ENCODE assay signal across 14 cellular contexts in genomic region chr16:10751291-10751697, GRCh38. TPM values are rescaled to one million over a fixed set of nuclear protein-coding genes. Genes with fewer than 3 reads are reported as not detected.
DNase-seq lines count a peak whose midpoint lies in the region; ATAC-seq lines count a peak whose summit lies in the region.
"Had no signal": no experiment of that assay in that cellular context is flagged by ENCODE, and none has a peak within 500 bp of the region (broad histone marks: within the 10 kb centered on the region; RNA-seq: fewer than 3 reads in every experiment).

No MANE protein-coding gene starts in this region.

- H3K4me1 ChIP-seq in effector memory CD4-positive, alpha-beta T cell (ENCODE audit: control insufficient read depth, insufficient read depth, low read length, poor library complexity, severe bottlenecking): no peaks in the 10 kb centered on the region

- H3K9me3 ChIP-seq in effector memory CD4-positive, alpha-beta T cell (ENCODE audit: control insufficient read depth, low read length): no peaks in the 10 kb centered on the region

- no peaks in the 10 kb centered on the region for H3K27me3 Mint-ChIP-seq in activated naive CD8-positive, alpha-beta T cell treated with anti-CD3 and anti-CD28 coated beads, Interleukin-2, amount 50 U/mL, for 24 hours
- H3K27me3 Mint-ChIP-seq in activated naive CD8-positive, alpha-beta T cell treated with anti-CD3 and anti-CD28 coated beads for 36 hours: no peaks in the 10 kb centered on the region
- H3K27me3 Mint-ChIP-seq in IgD-negative memory B cell: no peaks in the 10 kb centered on the region
- H3K27me3 Mint-ChIP-seq in stimulated activated naive CD8-positive, alpha-beta T cell treated with anti-CD3 and anti-CD28 coated beads, Interleukin-15, amount 100 ng/mL, for 72 hours: no peaks in the 10 kb centered on the region
- H3K27me3 Mint-ChIP-seq: progenitor cell of endocrine pancreas had no signal

- no peak overlapping the region for H3K4me3 ChIP-seq in effector memory CD4-positive, alpha-beta T cell (ENCODE audit: insufficient read depth, low read depth, low read length, poor library complexity, severe bottlenecking)

- H3K4me1 Mint-ChIP-seq in activated naive CD8-positive, alpha-beta T cell treated with anti-CD3 and anti-CD28 coated beads, Interleukin-2, amount 50 U/mL, for 24 hours: peaks cover 42% of the 10 kb centered on the region
- peaks cover 2% of the 10 kb centered on the region for H3K4me1 Mint-ChIP-seq in activated naive CD8-positive, alpha-beta T cell treated with anti-CD3 and anti-CD28 coated beads for 36 hours
- peaks cover 15 to 30% (median 29%) of the 10 kb centered on the region in 3 donors for H3K4me1 Mint-ChIP-seq in IgD-negative memory B cell
- peaks cover 36% of the 10 kb centered on the region for H3K4me1 Mint-ChIP-seq in stimulated activated naive CD8-positive, alpha-beta T cell treated with anti-CD3 and anti-CD28 coated beads, Interleukin-15, amount 100 ng/mL, for 72 hours

- peak overlapping the region; percentile 3 for H3K27ac Mint-ChIP-seq in activated naive CD8-positive, alpha-beta T cell treated with anti-CD3 and anti-CD28 coated beads, Interleukin-2, amount 50 U/mL, for 24 hours
- H3K27ac Mint-ChIP-seq in activated naive CD8-positive, alpha-beta T cell treated with anti-CD3 and anti-CD28 coated beads for 36 hours: no peak overlapping the region
- H3K27ac Mint-ChIP-seq in IgD-negative memory B cell: peak overlapping the region; percentile 61 to 92 (median 89)
- no peak overlapping the region for H3K27ac Mint-ChIP-seq in stimulated activated naive CD8-positive, alpha-beta T cell treated with anti-CD3 and anti-CD28 coated beads, Interleukin-15, amount 100 ng/mL, for 72 hours
- H3K27ac Mint-ChIP-seq: progenitor cell of endocrine pancreas had no signal

- peak; percentile 16 for ATAC-seq in activated naive CD8-positive, alpha-beta T cell treated with anti-CD3 and anti-CD28 coated beads, Interleukin-2, amount 50 U/mL, for 24 hours
- peak; percentile 33 for ATAC-seq in left ventricle myocardium superior
- ATAC-seq in stimulated activated naive CD8-positive, alpha-beta T cell treated with anti-CD3 and anti-CD28 coated beads, Interleukin-15, amount 100 ng/mL, for 72 hours: peak; percentile 47
- ATAC-seq in HG03432 (IDR thresholded peaks at IDR 0.05; ENCODE audit: unreplicated experiment): no peak

- intact Hi-C loops in left ventricle myocardium superior (cut with micrococcal nuclease): no loop called here

- no peak overlapping the region for H3K4me3 Mint-ChIP-seq in activated naive CD8-positive, alpha-beta T cell treated with anti-CD3 and anti-CD28 coated beads, Interleukin-2, amount 50 U/mL, for 24 hours
- no peak overlapping the region for H3K4me3 Mint-ChIP-seq in activated naive CD8-positive, alpha-beta T cell treated with anti-CD3 and anti-CD28 coated beads for 36 hours
- peak overlapping the region in 3 of 4 donors; percentile 61 to 83 (median 73) for H3K4me3 Mint-ChIP-seq in IgD-negative memory B cell
- H3K4me3 Mint-ChIP-seq in stimulated activated naive CD8-positive, alpha-beta T cell treated with anti-CD3 and anti-CD28 coated beads, Interleukin-15, amount 100 ng/mL, for 72 hours: no peak overlapping the region

- H3K27ac ChIP-seq in effector memory CD4-positive, alpha-beta T cell (ENCODE audit: insufficient read depth, low read length, poor library complexity, severe bottlenecking): no peak overlapping the region

- peaks cover 55% of the 10 kb centered on the region for H3K36me3 ChIP-seq in effector memory CD4-positive, alpha-beta T cell (ENCODE audit: control insufficient read depth, insufficient read depth, low read length)

- peaks cover 26% of the 10 kb centered on the region for H3K36me3 Mint-ChIP-seq in activated naive CD8-positive, alpha-beta T cell treated with anti-CD3 and anti-CD28 coated beads, Interleukin-2, amount 50 U/mL, for 24 hours (ENCODE audit: low read depth)
- peaks cover 5% of the 10 kb centered on the region for H3K36me3 Mint-ChIP-seq in activated naive CD8-positive, alpha-beta T cell treated with anti-CD3 and anti-CD28 coated beads for 36 hours
- H3K36me3 Mint-ChIP-seq in IgD-negative memory B cell: peaks cover 5% of the 10 kb centered on the region

- H3K27me3 ChIP-seq in effector memory CD4-positive, alpha-beta T cell (replicated peaks; ENCODE audit: control insufficient read depth, insufficient read depth, low read length, poor library complexity, severe bottlenecking): no peaks in the 10 kb centered on the region

- DNase-seq in activated naive CD8-positive, alpha-beta T cell treated with anti-CD3 and anti-CD28 coated beads, Interleukin-2, amount 50 U/mL, for 24 hours: no peak
- DNase-seq in activated naive CD8-positive, alpha-beta T cell treated with anti-CD3 and anti-CD28 coated beads for 36 hours: no peak
- no peak for DNase-seq in left ventricle myocardium superior
- no peak for DNase-seq in stimulated activated naive CD8-positive, alpha-beta T cell treated with anti-CD3 and anti-CD28 coated beads, Interleukin-15, amount 100 ng/mL, for 72 hours
- DNase-seq in effector memory CD4-positive, alpha-beta T cell: no peak
- no peak for DNase-seq in effector CD8-positive, alpha-beta T cell (lab: John Stamatoyannopoulos, UW)
- DNase-seq: DMS79 treated with DMSO at 0.1 percent for 48 hours, NCI-H1048, NCI-H226 had no signal

- H3K9me3 Mint-ChIP-seq in activated naive CD8-positive, alpha-beta T cell treated with anti-CD3 and anti-CD28 coated beads, Interleukin-2, amount 50 U/mL, for 24 hours: no peaks in the 10 kb centered on the region
- H3K9me3 Mint-ChIP-seq in activated naive CD8-positive, alpha-beta T cell treated with anti-CD3 and anti-CD28 coated beads for 36 hours: no peaks in the 10 kb centered on the region
- H3K9me3 Mint-ChIP-seq in IgD-negative memory B cell: no peaks in the 10 kb centered on the region
- H3K9me3 Mint-ChIP-seq in stimulated activated naive CD8-positive, alpha-beta T cell treated with anti-CD3 and anti-CD28 coated beads, Interleukin-15, amount 100 ng/mL, for 72 hours: no peaks in the 10 kb centered on the region

RNA-seq across cellular contexts. Expression of gene NUBP1, which starts 7.7 kb away (rescaled TPM):
- 10 to 100 TPM; 24.3 to 26.7 TPM for total RNA-seq in activated naive CD8-positive, alpha-beta T cell treated with anti-CD3 and anti-CD28 coated beads for 36 hours
- 46.8 TPM for polyA plus RNA-seq in IgD-negative memory B cell
- 45.9 TPM for total RNA-seq in left ventricle myocardium superior

RNA-seq across cellular contexts. Expression of gene TEKT5, which starts 56.6 kb away (rescaled TPM):
- not detected for total RNA-seq in activated naive CD8-positive, alpha-beta T cell treated with anti-CD3 and anti-CD28 coated beads for 36 hours
- not detected for polyA plus RNA-seq in IgD-negative memory B cell
- not detected for total RNA-seq in left ventricle myocardium superior
- total RNA-seq: dermis microvascular lymphatic vessel endothelial cell; T-helper 1 cell treated with Interleukin-12 subunit alpha and Interleukin-12 subunit beta and Interleukin-4 antibody, amounts not matched to agents 30 ng/mL and 1 ng/mL, for 36 hours had no signal

Comparison
In these comparisons a context has a peak if more than half of its experiments do, and no peak if none do; other contexts are left out.
1. H3K27ac Mint-ChIP-seq: peak in activated naive CD8-positive, alpha-beta T cell treated with anti-CD3 and anti-CD28 coated beads, Interleukin-2, amount 50 U/mL, for 24 hours (single experiment) and IgD-negative memory B cell (3 of 3); none in activated naive CD8-positive, alpha-beta T cell treated with anti-CD3 and anti-CD28 coated beads for 36 hours (single experiment) and stimulated activated naive CD8-positive, alpha-beta T cell treated with anti-CD3 and anti-CD28 coated beads, Interleukin-15, amount 100 ng/mL, for 72 hours (0 of 2).
2. H3K4me3 Mint-ChIP-seq: peak in IgD-negative memory B cell (3 of 4); none in activated naive CD8-positive, alpha-beta T cell treated with anti-CD3 and anti-CD28 coated beads, Interleukin-2, amount 50 U/mL, for 24 hours (single experiment), activated naive CD8-positive, alpha-beta T cell treated with anti-CD3 and anti-CD28 coated beads for 36 hours (single experiment) and stimulated activated naive CD8-positive, alpha-beta T cell treated with anti-CD3 and anti-CD28 coated beads, Interleukin-15, amount 100 ng/mL, for 72 hours (0 of 2).